15 cellular contexts compared by ENCODE assay signal in genomic region chr17:56310780-56311179, GRCh38.
"Had no signal": no experiment of that assay in that cellular context is flagged by ENCODE, and none has a peak within 500 bp of the region (broad histone marks: within the 10 kb centered on the region; RNA-seq: fewer than 3 reads in every experiment).

No MANE protein-coding gene starts in this region.

- H3K4me3 ChIP-seq: upper lobe of right lung had no signal

- H3K27ac Mint-ChIP-seq: activated B cell treated with CpG ODN at 0.5 μM for 24 hours; activated CD4-positive, alpha-beta memory T cell treated with anti-CD3 and anti-CD28 coated beads for 36 hours; activated CD8-positive, alpha-beta memory T cell treated with anti-CD3 and anti-CD28 coated beads, Interleukin-2, amount 10 ng/mL, durations not matched to agents 7 days and 5 days; activated naive CD8-positive, alpha-beta T cell; progenitor cell of endocrine pancreas had no signal

- H3K4me3 Mint-ChIP-seq: activated B cell treated with CpG ODN at 0.5 μM for 24 hours; activated CD4-positive, alpha-beta memory T cell treated with anti-CD3 and anti-CD28 coated beads for 36 hours; activated CD8-positive, alpha-beta memory T cell treated with anti-CD3 and anti-CD28 coated beads, Interleukin-2, amount 10 ng/mL, durations not matched to agents 7 days and 5 days; activated naive CD8-positive, alpha-beta T cell had no signal

- H3K9me3 Mint-ChIP-seq: activated B cell treated with CpG ODN at 0.5 μM for 24 hours; activated CD4-positive, alpha-beta memory T cell treated with anti-CD3 and anti-CD28 coated beads for 36 hours had no signal

- H3K36me3 ChIP-seq: upper lobe of right lung had no signal

- ATAC-seq: activated CD8-positive, alpha-beta memory T cell treated with anti-CD3 and anti-CD28 coated beads, Interleukin-2, amount 10 ng/mL, durations not matched to agents 7 days and 5 days; esophagus mucosa; left ventricle myocardium superior; upper lobe of right lung had no signal

- H3K36me3 Mint-ChIP-seq: activated CD4-positive, alpha-beta memory T cell treated with anti-CD3 and anti-CD28 coated beads for 36 hours; activated CD8-positive, alpha-beta memory T cell treated with anti-CD3 and anti-CD28 coated beads, Interleukin-2, amount 10 ng/mL, durations not matched to agents 7 days and 5 days; activated naive CD8-positive, alpha-beta T cell had no signal

- DNase-seq: activated B cell treated with CpG ODN at 0.5 μM for 24 hours; activated CD4-positive, alpha-beta memory T cell treated with anti-CD3 and anti-CD28 coated beads for 36 hours; activated CD4-positive, alpha-beta T cell treated with anti-CD3 and anti-CD28 coated beads for 4 hours; activated CD8-positive, alpha-beta memory T cell treated with anti-CD3 and anti-CD28 coated beads, Interleukin-2, amount 10 ng/mL, durations not matched to agents 7 days and 5 days; cerebellar nuclear complex; cortex of kidney; left ventricle myocardium superior; stimulated activated CD4-positive, alpha-beta T cell treated with anti-CD3 and anti-CD28 coated beads, Interleukin-12 subunit alpha, Interleukin-12 subunit beta, amount 100 ng/mL, for 4 hours; stimulated activated CD4-positive, alpha-beta T cell treated with anti-CD3 and anti-CD28 coated beads, Interleukin-1b, Interleukin-23, amount 100 ng/mL, for 48 hours; stimulated activated CD8-positive, alpha-beta memory T cell treated with anti-CD3 and anti-CD28 coated beads, Interleukin-4, amount 100 ng/mL, for 48 hours; stimulated activated naive CD4-positive, alpha-beta T cell; upper lobe of right lung had no signal

- H3K4me1 ChIP-seq: upper lobe of right lung had no signal

- H3K4me1 Mint-ChIP-seq: activated B cell treated with CpG ODN at 0.5 μM for 24 hours; activated CD8-positive, alpha-beta memory T cell treated with anti-CD3 and anti-CD28 coated beads, Interleukin-2, amount 10 ng/mL, durations not matched to agents 7 days and 5 days had no signal

- H3K27me3 ChIP-seq: upper lobe of right lung had no signal

- H3K9me3 ChIP-seq: upper lobe of right lung had no signal

- H3K27ac ChIP-seq: upper lobe of right lung had no signal
